In genomic region chr2:108594982-108595464, GRCh38 we compare ENCODE assay signal across 8 cellular contexts.
DNase-seq lines count a peak whose midpoint lies in the region; ATAC-seq, FAIRE-seq and TF ChIP-seq lines count a peak whose summit lies in the region.

No MANE protein-coding gene starts in this region.

- in situ Hi-C loops in KBM-7 (cut with MboI; ENCODE audit: low pct_unique_long_range_greater_than_20kb, low sequenced_read_pairs): loop anchor here (25.0 kb wide), 1 partner anchor 233 kb away; no protein-coding TSS in a partner anchor

- H3K4me2 ChIP-seq in astrocyte (ENCODE audit: low read length): peak overlapping the region; percentile 80

- peak overlapping the region; percentile 85 for H3K9ac ChIP-seq in astrocyte (ENCODE audit: low read length)

- peaks cover 7% of the 10 kb centered on the region for H3K36me3 Mint-ChIP-seq in astrocyte (ENCODE audit: low read depth, unreplicated experiment)

- peak overlapping the region; percentile 98 for H3K27ac ChIP-seq in astrocyte (ENCODE audit: low read depth, low read length)
- peak overlapping the region in 1 of 3 donors; percentile 36 for H3K27ac ChIP-seq in right lobe of liver

- peak overlapping the region; percentile 15 for H3K4me3 Mint-ChIP-seq in astrocyte (ENCODE audit: unreplicated experiment)

- H3K79me2 ChIP-seq in astrocyte (ENCODE audit: insufficient read depth, low read length): peaks cover 45% of the 10 kb centered on the region

- H3K4me1 ChIP-seq in astrocyte (ENCODE audit: insufficient read depth, low read length): peaks cover 46% of the 10 kb centered on the region
- no peaks in the 10 kb centered on the region for H3K4me1 ChIP-seq in right lobe of liver

- peak; percentile 49 for ATAC-seq in GM21723 (IDR thresholded peaks at IDR 0.05; ENCODE audit: unreplicated experiment)
- peak; percentile 11 to 28 (median 20) for ATAC-seq in right lobe of liver

- H3K4me3 ChIP-seq in astrocyte (ENCODE audit: insufficient read depth, low read depth, low read length): peak overlapping the region; percentile 14
- H3K4me3 ChIP-seq in right lobe of liver: no peak overlapping the region

- DNase-seq in CMK (ENCODE audit: low read depth): peak; percentile 83
- peak; percentile 79 for DNase-seq in KBM-7
- peak; percentile 100 for DNase-seq in astrocyte (ENCODE audit: low read depth)
- no peak for DNase-seq in right lobe of liver
- no peak for DNase-seq in superior temporal gyrus (ENCODE audit: extremely low spot score)
- DNase-seq in activated gamma-delta T cell treated with Interleukin-2 at 50 U/mL for 16 hours: no peak
- no peak for DNase-seq in NCI-H1417 treated with DMSO at 0.1 percent for 48 hours (lab: John Stamatoyannopoulos, UW)

- no peaks in the 10 kb centered on the region for H3K9me3 Mint-ChIP-seq in astrocyte (ENCODE audit: unreplicated experiment)

- H4K20me1 ChIP-seq in astrocyte (ENCODE audit: insufficient read depth, low read length): no peaks in the 10 kb centered on the region

- 33% methylated on average over 4 of the region's 4 CpGs for WGBS in right lobe of liver (ENCODE audit: insufficient coverage, low coverage, low lambda C conversion rate, missing lambda C conversion rate)

- peak overlapping the region; percentile 98 for H3K27ac Mint-ChIP-seq in astrocyte (ENCODE audit: unreplicated experiment)

- TF ChIP-seq POLR2A in right lobe of liver (IDR thresholded peaks at IDR 0.05): no peak

- TF ChIP-seq CTCF in astrocyte (IDR thresholded peaks at IDR 0.05; ENCODE audit: insufficient read depth, low read depth, low read length) (no peak), right lobe of liver (IDR thresholded peaks at IDR 0.05) (no peak)

- H2AFZ ChIP-seq in astrocyte (ENCODE audit: low read depth, low read length): no peak overlapping the region

- no peaks in the 10 kb centered on the region for H3K27me3 Mint-ChIP-seq in astrocyte (ENCODE audit: low read depth, unreplicated experiment)

- intact Hi-C loops in right lobe of liver (cut with DNase I): no loop called here

- H3K9me3 ChIP-seq in astrocyte (ENCODE audit: insufficient read depth, low read depth, low read length): no peaks in the 10 kb centered on the region
- no peaks in the 10 kb centered on the region for H3K9me3 ChIP-seq in right lobe of liver

- H3K27me3 ChIP-seq in astrocyte (ENCODE audit: insufficient read depth, low read length) (no peaks in the 10 kb centered on the region), right lobe of liver (no peaks in the 10 kb centered on the region)

- peak; percentile 83 for FAIRE-seq in astrocyte (lab: Jason Lieb, UNC)

- H3K36me3 ChIP-seq in astrocyte (ENCODE audit: insufficient read depth, low read length): no peaks in the 10 kb centered on the region
- H3K36me3 ChIP-seq in right lobe of liver: no peaks in the 10 kb centered on the region

- H3K4me1 Mint-ChIP-seq in astrocyte (ENCODE audit: low read depth, unreplicated experiment): peaks cover 57% of the 10 kb centered on the region

Comparison
In these comparisons a context has a peak if more than half of its experiments do, and no peak if none do; other contexts are left out.
1. DNase-seq: peak in CMK (single experiment), KBM-7 (single experiment) and astrocyte (single experiment); none in right lobe of liver (0 of 3), superior temporal gyrus (single experiment), activated gamma-delta T cell treated with Interleukin-2 at 50 U/mL for 16 hours (single experiment) and NCI-H1417 treated with DMSO at 0.1 percent for 48 hours (single experiment).